Comparison of ENCODE assay signal across 8 cellular contexts in the genomic region with DNA sequence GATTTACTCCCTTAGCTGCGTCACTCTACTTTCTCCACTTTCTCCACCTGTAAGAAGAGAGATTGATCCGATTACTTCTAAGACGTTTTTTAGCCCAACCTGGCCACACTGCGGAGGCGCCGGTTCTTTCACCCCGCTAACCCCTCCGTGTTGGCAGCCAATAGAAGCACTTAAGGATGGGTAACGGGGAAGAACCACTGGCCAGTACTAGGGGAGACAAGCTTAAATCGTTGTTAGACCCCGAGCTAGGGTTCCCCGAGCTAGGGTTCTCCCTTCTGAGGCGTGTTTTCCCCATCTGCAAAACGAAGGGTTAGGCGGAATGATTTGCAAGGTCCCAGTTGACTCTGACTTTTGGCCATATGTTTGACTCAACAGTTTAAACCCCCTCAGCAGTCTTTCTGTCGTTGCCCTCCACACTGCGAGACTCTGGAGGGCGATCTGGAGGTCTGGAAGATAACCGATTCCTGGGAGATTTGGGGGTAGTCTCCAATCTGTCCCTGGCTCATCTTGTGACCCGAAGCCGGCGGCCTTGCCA. TPM values are rescaled to one million over a fixed set of nuclear protein-coding genes. Genes with fewer than 3 reads are reported as not detected.
A peak's percentile ranks its signal among the peaks of the same experiment; 100 is the strongest.
DNase-seq lines count a peak whose midpoint lies in the region; ATAC-seq and TF ChIP-seq lines count a peak whose summit lies in the region.

No MANE protein-coding gene starts in this region.

- ATAC-seq in GM21825 (IDR thresholded peaks at IDR 0.05; ENCODE audit: unreplicated experiment), result peak; percentile 7

- WGBS in mammary epithelial cell (ENCODE audit: low coverage, missing lambda C conversion rate), result 4% methylated on average over 18 of the region's 22 CpGs
- WGBS in lower leg skin, 2 donors, result 4 to 5% methylated on average over 22 of the region's 22 CpGs
- 3% methylated on average over 7 to 22 of the region's 22 CpGs for WGBS in transverse colon (ENCODE audit: low coverage in 1 of 2), 2 donors

- TF ChIP-seq EP300 in transverse colon (IDR thresholded peaks at IDR 0.05; ENCODE audit: low read depth), result no peak

- peaks cover 56% of the 10 kb centered on the region for H3K79me2 ChIP-seq in mammary epithelial cell (ENCODE audit: insufficient read depth, low read length)

- TF ChIP-seq POLR2A in lower leg skin (IDR thresholded peaks at IDR 0.05), result no peak
- TF ChIP-seq POLR2A in transverse colon (IDR thresholded peaks at IDR 0.05), result no peak

- no peaks in the 10 kb centered on the region for H3K27me3 ChIP-seq in mammary epithelial cell (ENCODE audit: insufficient read depth, low read length)
- H3K27me3 ChIP-seq in transverse colon, result no peaks in the 10 kb centered on the region

- H3K27ac ChIP-seq in mammary epithelial cell (ENCODE audit: insufficient read depth, low read depth, low read length) (peak overlapping the region; percentile 87), transverse colon (peak overlapping the region; percentile 87 to 94 (median 91))

- peak overlapping the region; percentile 69 to 94 (median 81) for H3K4me3 ChIP-seq in mammary epithelial cell (replicated peaks in 1 of 3; ENCODE audit: insufficient read depth in 1 of 3, low read depth in 2 of 3, low read length in 3 of 3)
- H3K4me3 ChIP-seq in lower leg skin (ENCODE audit: low read depth, poor library complexity, severe bottlenecking), result peak overlapping the region; percentile 79
- H3K4me3 ChIP-seq in transverse colon, result peak overlapping the region; percentile 61 to 74 (median 68)

- peaks cover 9% of the 10 kb centered on the region for H3K36me3 ChIP-seq in mammary epithelial cell (ENCODE audit: insufficient read depth, low read length)
- H3K36me3 ChIP-seq in transverse colon, result peaks cover 0 to 13% (median 0%) of the 10 kb centered on the region in 4 donors

- H4K20me1 ChIP-seq in mammary epithelial cell (ENCODE audit: insufficient read depth, low read length), result no peaks in the 10 kb centered on the region

- H3K9ac ChIP-seq in mammary epithelial cell (ENCODE audit: insufficient read depth, low read length), result peak overlapping the region; percentile 90

- CTCF ChIA-PET in mammary epithelial cell (lab: Charles Lee; ENCODE audit: low non-redundant PET), result interaction anchor here (0.6 to 1.0 kb wide), 2 partner anchors 40 to 576 kb away, joined by 5 read pairs; no protein-coding TSS in a partner anchor

- BruUV-seq in mammary epithelial cell (replicated peaks; lab: Mats Ljungman, UMichigan), result TSS peak; percentile 66

- no peaks in the 10 kb centered on the region for H3K9me3 ChIP-seq in mammary epithelial cell (replicated peaks; ENCODE audit: insufficient read depth, low read length)
- H3K9me3 ChIP-seq in transverse colon, result no peaks in the 10 kb centered on the region

- dilution Hi-C loops in mammary epithelial cell (cut with HindIII; ENCODE audit: low sequenced_read_pairs), result no loop called here

- TF ChIP-seq CTCF in mammary epithelial cell (conservative IDR thresholded peaks at IDR 0.05 in 1 of 2, IDR thresholded peaks at IDR 0.05 in 1 of 2; ENCODE audit: extremely low read depth in 1 of 2, insufficient read depth in 1 of 2, low read depth in 1 of 2, low read length in 2 of 2) (no peak), lower leg skin (IDR thresholded peaks at IDR 0.05) (no peak), transverse colon (IDR thresholded peaks at IDR 0.05) (no peak)

- in situ Hi-C loops in mammary epithelial cell (cut with MboI; ENCODE audit: low sequenced_read_pairs in 2 of 2), result no loop called here
- in situ Hi-C loops in transverse colon (cut with MboI; ENCODE audit: low pct_ligation_motif_present in 1 of 4, low pct_unique_long_range_greater_than_20kb in 1 of 4, low sequenced_read_pairs in 3 of 4), result no loop called here

- H3K4me1 ChIP-seq in mammary epithelial cell (ENCODE audit: insufficient read depth, low read length) (peaks cover 7% of the 10 kb centered on the region), transverse colon (peaks cover 3 to 26% (median 16%) of the 10 kb centered on the region in 4 donors)

- peak overlapping the region; percentile 93 for H2AFZ ChIP-seq in mammary epithelial cell (ENCODE audit: low read depth, low read length)

- peak overlapping the region; percentile 80 for H3K4me2 ChIP-seq in mammary epithelial cell (ENCODE audit: insufficient read depth, low read depth, low read length)

- peak; percentile 25 for DNase-seq in NCI-H345 (lab: John Stamatoyannopoulos, UW)
- DNase-seq in NCI-H345 treated with DMSO at 0.1 percent for 48 hours (lab: John Stamatoyannopoulos, UW; ENCODE audit: unreplicated experiment), result no peak
- peak in 2 of 3 experiments; percentile 88 to 90 for DNase-seq in NCI-H1417 (lab: John Stamatoyannopoulos, UW)
- no peak for DNase-seq in mammary epithelial cell
- DNase-seq in lower leg skin (ENCODE audit: low spot score in 2 of 2), result no peak
- DNase-seq in transverse colon, result peak; percentile 11
- no peak for DNase-seq in NCI-H510A treated with DMSO at 0.1 percent for 48 hours (lab: John Stamatoyannopoulos, UW)

- intact Hi-C loops in mammary epithelial cell (cut with micrococcal nuclease) (loop anchor here (2.0 to 5.0 kb wide), 3 partner anchors 74 to 331 kb away; partner anchors contain the start of gene MIOS), lower leg skin (cut with DNase I; ENCODE audit: low total_unique reads) (no loop called here), transverse colon (cut with DNase I; ENCODE audit: low total_unique reads) (no loop called here)

RNA-seq across cellular contexts. Expression of gene UMAD1, which starts 0.6 kb away (rescaled TPM):
- total RNA-seq in mammary epithelial cell (10 to 100 TPM; 12.0 to 12.7 TPM), lower leg skin (10 to 100 TPM; 12.3 to 26.1 (median 13.2) TPM), transverse colon (10 to 100 TPM in 2 of 4 donors, 1 to 10 TPM in 1, under 1 TPM in 1; 0.40 to 21.3 (median 14.6) TPM)
- polyA plus RNA-seq in mammary epithelial cell, result 11.5 TPM
- polyA minus RNA-seq in mammary epithelial cell, result 3.1 TPM

Comparison
In these comparisons a context has a peak if more than half of its experiments do, and no peak if none do; other contexts are left out.
1. DNase-seq: peak in NCI-H345 (single experiment), NCI-H1417 (2 of 3) and transverse colon (single experiment); none in NCI-H345 treated with DMSO at 0.1 percent for 48 hours (single experiment), mammary epithelial cell (single experiment), lower leg skin (0 of 2) and NCI-H510A treated with DMSO at 0.1 percent for 48 hours (single experiment).
2. Peak in every context shown above with its lines, with median percentiles within 50 percentile points of each other: H3K4me3 ChIP-seq.